In genomic region chr15:92306662-92307061, GRCh38 we compare ENCODE assay signal across 12 cellular contexts.
DNase-seq lines count a peak whose midpoint lies in the region; ATAC-seq, FAIRE-seq and TF ChIP-seq lines count a peak whose summit lies in the region.
"Had no signal": no experiment of that assay in that cellular context is flagged by ENCODE, and none has a peak within 500 bp of the region (broad histone marks: within the 10 kb centered on the region; RNA-seq: fewer than 3 reads in every experiment).

No MANE protein-coding gene starts in this region.

- no peak overlapping the region for H2BK5ac ChIP-seq in trophoblast cell (ENCODE audit: low read depth, low read length, poor library complexity)

- no peak overlapping the region for H3K14ac ChIP-seq in trophoblast cell (ENCODE audit: low read length)

- H3K18ac ChIP-seq in trophoblast cell (ENCODE audit: low read length) = no peak overlapping the region

- no peaks in the 10 kb centered on the region for H3K4me1 Mint-ChIP-seq in activated CD8-positive, alpha-beta memory T cell treated with anti-CD3 and anti-CD28 coated beads, Interleukin-2, amount 10 ng/mL, durations not matched to agents 7 days and 5 days

- no peaks in the 10 kb centered on the region for H3K79me1 ChIP-seq in trophoblast cell (ENCODE audit: low read length)

- CTCF ChIA-PET in activated CD8-positive, alpha-beta memory T cell treated with anti-CD3 and anti-CD28 coated beads, Interleukin-2, amount 10 ng/mL, durations not matched to agents 7 days and 5 days (lab: Charles Lee) = no interaction called here

- H3K36me3 ChIP-seq in bronchial epithelial cell (ENCODE audit: control insufficient read depth, insufficient read depth, low read length) (no peaks in the 10 kb centered on the region), trophoblast cell (ENCODE audit: control insufficient read depth in 1 of 2, insufficient read depth in 2 of 2, low read length in 2 of 2) (no peaks in the 10 kb centered on the region), upper lobe of left lung (no peaks in the 10 kb centered on the region), ascending aorta (no peaks in the 10 kb centered on the region)
- H3K36me3 ChIP-seq: heart left ventricle had no signal

- no peak overlapping the region for H4K91ac ChIP-seq in trophoblast cell (ENCODE audit: low read depth, low read length)

- H3K4me1 ChIP-seq in trophoblast cell (ENCODE audit: control insufficient read depth in 1 of 2, insufficient read depth in 2 of 2, low read length in 2 of 2) (no peaks in the 10 kb centered on the region), upper lobe of left lung (no peaks in the 10 kb centered on the region), ascending aorta (no peaks in the 10 kb centered on the region)

- H2BK120ac ChIP-seq in trophoblast cell (ENCODE audit: insufficient read depth, low read length, poor library complexity) = no peak overlapping the region

- no peak overlapping the region for H2BK12ac ChIP-seq in trophoblast cell (ENCODE audit: low read length)

- H4K8ac ChIP-seq in trophoblast cell (ENCODE audit: low read depth, low read length) = no peak overlapping the region

- H3K79me2 ChIP-seq in trophoblast cell (ENCODE audit: control insufficient read depth, insufficient read depth, low read length, poor library complexity) = no peaks in the 10 kb centered on the region

- TF ChIP-seq EP300 in upper lobe of left lung (IDR thresholded peaks at IDR 0.05) = no peak

- H3K27me3 ChIP-seq in bronchial epithelial cell (ENCODE audit: control insufficient read depth, insufficient read depth, low read length) = no peaks in the 10 kb centered on the region
- H3K27me3 ChIP-seq in trophoblast cell (ENCODE audit: insufficient read depth, low read length) = no peaks in the 10 kb centered on the region
- H3K27me3 ChIP-seq in upper lobe of left lung = no peaks in the 10 kb centered on the region
- H3K27me3 ChIP-seq in ascending aorta = no peaks in the 10 kb centered on the region

- H4K12ac ChIP-seq in trophoblast cell (ENCODE audit: low read depth, low read length) = peak overlapping the region; percentile 36

- DNase-seq in SIG-M5 treated with dmso at 0.1 percent for 504 hours (lab: John Stamatoyannopoulos, UW; ENCODE audit: unreplicated experiment) (peak; percentile 13), SIG-M5 (lab: John Stamatoyannopoulos, UW) (no peak), MV-4-11 (lab: John Stamatoyannopoulos, UW) (peak; percentile 22), bronchial epithelial cell (ENCODE audit: low read depth) (peak; percentile 3), trophoblast cell (peak in 1 of 2 donors; percentile 10), upper lobe of left lung (no peak), ascending aorta (ENCODE audit: low spot score in 2 of 2) (no peak)
- no peak for DNase-seq in activated CD8-positive, alpha-beta memory T cell treated with anti-CD3 and anti-CD28 coated beads, Interleukin-2, amount 10 ng/mL, durations not matched to agents 7 days and 5 days
- DNase-seq: central memory CD4-positive, alpha-beta T cell; heart left ventricle had no signal

- no peak overlapping the region for H3K9ac ChIP-seq in trophoblast cell (ENCODE audit: low read length)

- intact Hi-C loops in ascending aorta (cut with DNase I) = no loop called here

- H2AK5ac ChIP-seq in trophoblast cell (ENCODE audit: low read length) = no peak overlapping the region

- H3K4me3 ChIP-seq in bronchial epithelial cell (ENCODE audit: low read depth, low read length) (no peak overlapping the region), trophoblast cell (ENCODE audit: low read depth, low read length) (no peak overlapping the region), upper lobe of left lung (no peak overlapping the region), ascending aorta (no peak overlapping the region)
- H3K4me3 ChIP-seq: heart left ventricle had no signal

- no peak overlapping the region for H3K4me2 ChIP-seq in trophoblast cell (ENCODE audit: low read length)

- FAIRE-seq in bronchial epithelial cell (lab: Jason Lieb, UNC) = no peak
- FAIRE-seq: GM18507, HTR-8/SVneo had no signal

- no peaks in the 10 kb centered on the region for H3K9me3 Mint-ChIP-seq in activated CD8-positive, alpha-beta memory T cell treated with anti-CD3 and anti-CD28 coated beads, Interleukin-2, amount 10 ng/mL, durations not matched to agents 7 days and 5 days (ENCODE audit: low read depth)

- ATAC-seq in upper lobe of left lung (ENCODE audit: low FRiP score in 2 of 2) = no peak
- no peak for ATAC-seq in activated CD8-positive, alpha-beta memory T cell treated with anti-CD3 and anti-CD28 coated beads, Interleukin-2, amount 10 ng/mL, durations not matched to agents 7 days and 5 days

- H3K9me3 ChIP-seq in trophoblast cell (ENCODE audit: insufficient read depth, low read depth, low read length) (no peaks in the 10 kb centered on the region), upper lobe of left lung (no peaks in the 10 kb centered on the region), ascending aorta (no peaks in the 10 kb centered on the region)

- no peak overlapping the region for H2AFZ ChIP-seq in trophoblast cell (ENCODE audit: insufficient read depth, low read length, poor library complexity)

- no peaks in the 10 kb centered on the region for H3K36me3 Mint-ChIP-seq in activated CD8-positive, alpha-beta memory T cell treated with anti-CD3 and anti-CD28 coated beads, Interleukin-2, amount 10 ng/mL, durations not matched to agents 7 days and 5 days

- no peak overlapping the region for H3K4me3 Mint-ChIP-seq in activated CD8-positive, alpha-beta memory T cell treated with anti-CD3 and anti-CD28 coated beads, Interleukin-2, amount 10 ng/mL, durations not matched to agents 7 days and 5 days

- H3K27ac Mint-ChIP-seq in activated CD8-positive, alpha-beta memory T cell treated with anti-CD3 and anti-CD28 coated beads, Interleukin-2, amount 10 ng/mL, durations not matched to agents 7 days and 5 days = no peak overlapping the region

- WGBS in trophoblast cell (ENCODE audit: extremely low coverage, insufficient coverage, insufficient read length) = no CpG with 5 or more reads among the region's 4 CpGs
- WGBS in upper lobe of left lung, 2 donors = 22 to 32% methylated on average over 4 of the region's 4 CpGs

- no peak overlapping the region for H3K4ac ChIP-seq in trophoblast cell (ENCODE audit: low read depth, low read length)

- no peak overlapping the region for H3K27ac ChIP-seq in trophoblast cell (ENCODE audit: low read depth, low read length)
- H3K27ac ChIP-seq in upper lobe of left lung = no peak overlapping the region
- no peak overlapping the region for H3K27ac ChIP-seq in ascending aorta
- H3K27ac ChIP-seq: heart left ventricle had no signal

- TF ChIP-seq POLR2A in upper lobe of left lung (IDR thresholded peaks at IDR 0.05) = no peak

- no peak for TF ChIP-seq CTCF in bronchial epithelial cell (IDR thresholded peaks at IDR 0.05; ENCODE audit: insufficient read depth, low read length, severe bottlenecking)
- TF ChIP-seq CTCF in upper lobe of left lung (IDR thresholded peaks at IDR 0.05) = no peak
- no peak for TF ChIP-seq CTCF in ascending aorta (IDR thresholded peaks at IDR 0.05)

- no peak overlapping the region for H3K23ac ChIP-seq in trophoblast cell (ENCODE audit: low read length)

- peaks cover 23% of the 10 kb centered on the region for H3K27me3 Mint-ChIP-seq in activated CD8-positive, alpha-beta memory T cell treated with anti-CD3 and anti-CD28 coated beads, Interleukin-2, amount 10 ng/mL, durations not matched to agents 7 days and 5 days

Comparison
In these comparisons a context has a peak if more than half of its experiments do, and no peak if none do; other contexts are left out.
1. DNase-seq: peak in SIG-M5 treated with dmso at 0.1 percent for 504 hours (single experiment), MV-4-11 (single experiment) and bronchial epithelial cell (single experiment); none in SIG-M5 (single experiment), upper lobe of left lung (0 of 2), ascending aorta (0 of 2) and activated CD8-positive, alpha-beta memory T cell treated with anti-CD3 and anti-CD28 coated beads, Interleukin-2, amount 10 ng/mL, durations not matched to agents 7 days and 5 days (single experiment).